In genomic region chr20:4022386-4023350, GRCh38 we compare ENCODE assay signal across 22 cellular contexts. TPM values are rescaled to one million over a fixed set of nuclear protein-coding genes. Genes with fewer than 3 reads are reported as not detected.
DNase-seq lines count a peak whose midpoint lies in the region; ATAC-seq, FAIRE-seq and TF ChIP-seq lines count a peak whose summit lies in the region.
"Had no signal": no experiment of that assay in that cellular context is flagged by ENCODE, and none has a peak within 500 bp of the region (broad histone marks: within the 10 kb centered on the region; RNA-seq: fewer than 3 reads in every experiment).

No MANE protein-coding gene starts in this region.

- H4K20me1 ChIP-seq in GM23338 (replicated peaks; ENCODE audit: insufficient read depth): no peaks in the 10 kb centered on the region
- no peaks in the 10 kb centered on the region for H4K20me1 ChIP-seq in astrocyte (ENCODE audit: insufficient read depth, low read length)

- in situ Hi-C loops in GM13976 (cut with MboI; ENCODE audit: low sequenced_read_pairs, unreplicated experiment): loop anchor here (5.0 kb wide), 1 partner anchor 40 kb away; no protein-coding TSS in a partner anchor

- H3K27me3 Mint-ChIP-seq in GM23338 (ENCODE audit: insufficient read depth, low read depth, poor library complexity) (peaks cover 23% of the 10 kb centered on the region), astrocyte (ENCODE audit: low read depth, unreplicated experiment) (peaks cover 6% of the 10 kb centered on the region)
- peaks cover 26% of the 10 kb centered on the region for H3K27me3 Mint-ChIP-seq in activated T-helper 1 cell treated with anti-CD3 and anti-CD28 coated beads, Interleukin-12 subunit alpha, Interleukin-12 subunit beta, Interleukin-2, Interleukin-4 antibody, amounts not matched to agents 30 ng/mL and 10 ng/mL and 1 ng/mL, durations not matched to agents 14 hours and 24 hours and 36 hours (ENCODE audit: insufficient read depth)
- H3K27me3 Mint-ChIP-seq: stimulated activated naive CD8-positive, alpha-beta T cell treated with anti-CD3 and anti-CD28 coated beads, Interleukin-15, Interleukin-2, amounts not matched to agents 100 ng/mL and 50 ng/mL, for 24 hours had no signal

- no peak overlapping the region for H3K4me3 ChIP-seq in GM23338
- no peak overlapping the region for H3K4me3 ChIP-seq in astrocyte (ENCODE audit: insufficient read depth, low read depth, low read length)
- H3K4me3 ChIP-seq in right atrium auricular region: no peak overlapping the region
- H3K4me3 ChIP-seq in parathyroid adenoma (ENCODE audit: low read depth, low read length): no peak overlapping the region
- H3K4me3 ChIP-seq: pancreas, SJCRH30 had no signal

- peaks cover 30% of the 10 kb centered on the region for H3K9me3 Mint-ChIP-seq in GM23338
- peaks cover 7% of the 10 kb centered on the region for H3K9me3 Mint-ChIP-seq in astrocyte (ENCODE audit: unreplicated experiment)
- H3K9me3 Mint-ChIP-seq in activated T-helper 1 cell treated with anti-CD3 and anti-CD28 coated beads, Interleukin-12 subunit alpha, Interleukin-12 subunit beta, Interleukin-2, Interleukin-4 antibody, amounts not matched to agents 30 ng/mL and 10 ng/mL and 1 ng/mL, durations not matched to agents 14 hours and 24 hours and 36 hours: no peaks in the 10 kb centered on the region
- H3K9me3 Mint-ChIP-seq: effector memory CD8-positive, alpha-beta T cell; stimulated activated naive CD8-positive, alpha-beta T cell treated with anti-CD3 and anti-CD28 coated beads, Interleukin-15, Interleukin-2, amounts not matched to agents 100 ng/mL and 50 ng/mL, for 24 hours had no signal

- no peak for TF ChIP-seq CTCF in GM23338 (conservative IDR thresholded peaks at IDR 0.05; ENCODE audit: low read depth in 2 of 2)
- no peak for TF ChIP-seq CTCF in astrocyte (IDR thresholded peaks at IDR 0.05; ENCODE audit: insufficient read depth, low read depth, low read length)
- TF ChIP-seq CTCF in right atrium auricular region (IDR thresholded peaks at IDR 0.05): no peak
- TF ChIP-seq CTCF in parathyroid adenoma (IDR thresholded peaks at IDR 0.05): no peak
- no peak for TF ChIP-seq CTCF in GM13976 (IDR thresholded peaks at IDR 0.05; ENCODE audit: borderline replicate concordance, control extremely low read depth, extremely low read depth, insufficient read depth, missing control alignments)

- H3K27ac ChIP-seq in GM23338 (ENCODE audit: low read depth) (no peak overlapping the region), astrocyte (ENCODE audit: low read depth, low read length) (no peak overlapping the region), right atrium auricular region (peak overlapping the region; percentile 20 to 26), parathyroid adenoma (no peak overlapping the region)
- H3K27ac ChIP-seq: pancreas, SJCRH30 had no signal

- peak overlapping the region; percentile 6; the same call in 2 of the 3 replicates for H3K4me3 Mint-ChIP-seq in GM23338
- H3K4me3 Mint-ChIP-seq in astrocyte (ENCODE audit: unreplicated experiment): peak overlapping the region; percentile 29
- H3K4me3 Mint-ChIP-seq in activated T-helper 1 cell treated with anti-CD3 and anti-CD28 coated beads, Interleukin-12 subunit alpha, Interleukin-12 subunit beta, Interleukin-2, Interleukin-4 antibody, amounts not matched to agents 30 ng/mL and 10 ng/mL and 1 ng/mL, durations not matched to agents 14 hours and 24 hours and 36 hours: no peak overlapping the region
- H3K4me3 Mint-ChIP-seq: activated naive CD8-positive, alpha-beta T cell treated with anti-CD3 and anti-CD28 coated beads for 36 hours; effector memory CD8-positive, alpha-beta T cell; immature natural killer cell; stimulated activated naive CD8-positive, alpha-beta T cell treated with anti-CD3 and anti-CD28 coated beads, Interleukin-15, Interleukin-2, amounts not matched to agents 100 ng/mL and 50 ng/mL, for 24 hours had no signal

- peak; percentile 68 for ATAC-seq in GM23338
- ATAC-seq: effector memory CD8-positive, alpha-beta T cell; pancreas had no signal

- H3K4me1 Mint-ChIP-seq in GM23338 (peaks cover 41% of the 10 kb centered on the region), astrocyte (ENCODE audit: low read depth, unreplicated experiment) (peaks cover 4% of the 10 kb centered on the region)
- H3K4me1 Mint-ChIP-seq in activated T-helper 1 cell treated with anti-CD3 and anti-CD28 coated beads, Interleukin-12 subunit alpha, Interleukin-12 subunit beta, Interleukin-2, Interleukin-4 antibody, amounts not matched to agents 30 ng/mL and 10 ng/mL and 1 ng/mL, durations not matched to agents 14 hours and 24 hours and 36 hours (ENCODE audit: low read depth): peaks cover 13% of the 10 kb centered on the region

- H3F3A ChIP-seq in GM23338 (replicated peaks; ENCODE audit: low read depth): peaks cover 14% of the 10 kb centered on the region; the same call in 1 of the 2 replicates

- DNase-seq in GM23338 (ENCODE audit: low spot score): peak; percentile 32
- no peak for DNase-seq in astrocyte (ENCODE audit: low read depth)
- DNase-seq in right atrium auricular region (ENCODE audit: low spot score): no peak
- DNase-seq in activated T-helper 1 cell treated with anti-CD3 and anti-CD28 coated beads, Interleukin-12 subunit alpha, Interleukin-12 subunit beta, Interleukin-2, Interleukin-4 antibody, amounts not matched to agents 30 ng/mL and 10 ng/mL and 1 ng/mL, durations not matched to agents 14 hours and 24 hours and 36 hours (ENCODE audit: low spot score): no peak
- DNase-seq in GM13976 (ENCODE audit: low spot score): no peak
- no peak for DNase-seq in DMS153 treated with DMSO at 0.1 percent for 48 hours (lab: John Stamatoyannopoulos, UW; ENCODE audit: unreplicated experiment)
- no peak for DNase-seq in NOMO-1 treated with dmso at 0.1 percent for 144 hours (lab: John Stamatoyannopoulos, UW; ENCODE audit: unreplicated experiment)
- DNase-seq: activated CD4-positive, alpha-beta T cell treated with anti-CD3 and anti-CD28 coated beads for 4 hours; activated naive CD8-positive, alpha-beta T cell treated with anti-CD3 and anti-CD28 coated beads for 36 hours; AML-193; caudate nucleus; effector memory CD8-positive, alpha-beta T cell; foreskin melanocyte; immature natural killer cell; NCI-H1436; NCI-H446 treated with DMSO at 0.1 percent for 48 hours; pancreas; SJCRH30; T1000 had no signal

- H3K4me1 ChIP-seq in GM23338 (ENCODE audit: insufficient read depth) (peaks cover 33% of the 10 kb centered on the region), astrocyte (ENCODE audit: insufficient read depth, low read length) (peaks cover 17% of the 10 kb centered on the region), right atrium auricular region (peaks cover 0 to 20% of the 10 kb centered on the region in 2 donors), parathyroid adenoma (no peaks in the 10 kb centered on the region)

- H3K36me3 Mint-ChIP-seq in GM23338 (ENCODE audit: low read depth) (peaks cover 22% of the 10 kb centered on the region), astrocyte (ENCODE audit: low read depth, unreplicated experiment) (no peaks in the 10 kb centered on the region)
- H3K36me3 Mint-ChIP-seq in activated T-helper 1 cell treated with anti-CD3 and anti-CD28 coated beads, Interleukin-12 subunit alpha, Interleukin-12 subunit beta, Interleukin-2, Interleukin-4 antibody, amounts not matched to agents 30 ng/mL and 10 ng/mL and 1 ng/mL, durations not matched to agents 14 hours and 24 hours and 36 hours (ENCODE audit: low read depth): no peaks in the 10 kb centered on the region
- H3K36me3 Mint-ChIP-seq: activated naive CD8-positive, alpha-beta T cell treated with anti-CD3 and anti-CD28 coated beads for 36 hours; immature natural killer cell had no signal

- peak overlapping the region; percentile 51 for H3K4me2 ChIP-seq in GM23338
- H3K4me2 ChIP-seq in astrocyte (ENCODE audit: low read length): peak overlapping the region; percentile 23
- no peak overlapping the region for H3K4me2 ChIP-seq in parathyroid adenoma (ENCODE audit: low read length)

- H3K27me3 ChIP-seq in GM23338 (ENCODE audit: insufficient read depth): no peaks in the 10 kb centered on the region
- no peaks in the 10 kb centered on the region for H3K27me3 ChIP-seq in astrocyte (ENCODE audit: insufficient read depth, low read length)
- no peaks in the 10 kb centered on the region for H3K27me3 ChIP-seq in right atrium auricular region
- no peaks in the 10 kb centered on the region for H3K27me3 ChIP-seq in parathyroid adenoma (ENCODE audit: control insufficient read depth, insufficient read depth, low read length)
- H3K27me3 ChIP-seq: pancreas, SJCRH30 had no signal

- FAIRE-seq in astrocyte (lab: Jason Lieb, UNC): no peak
- FAIRE-seq: GM18507, pancreas had no signal

- peak overlapping the region; percentile 88 for H2AFZ ChIP-seq in GM23338
- no peak overlapping the region for H2AFZ ChIP-seq in astrocyte (ENCODE audit: low read depth, low read length)
- H2AFZ ChIP-seq in parathyroid adenoma: peak overlapping the region; percentile 33

- no peaks in the 10 kb centered on the region for H3K9me3 ChIP-seq in astrocyte (ENCODE audit: insufficient read depth, low read depth, low read length)
- H3K9me3 ChIP-seq in right atrium auricular region: peaks cover 0 to 8% of the 10 kb centered on the region in 2 donors
- H3K9me3 ChIP-seq in parathyroid adenoma (ENCODE audit: control insufficient read depth, low read length): no peaks in the 10 kb centered on the region
- H3K9me3 ChIP-seq: pancreas, SJCRH30 had no signal

- intact Hi-C loops in activated T-helper 1 cell treated with anti-CD3 and anti-CD28 coated beads, Interleukin-12 subunit alpha, Interleukin-12 subunit beta, Interleukin-2, Interleukin-4 antibody, amounts not matched to agents 30 ng/mL and 10 ng/mL and 1 ng/mL, durations not matched to agents 14 hours and 24 hours and 36 hours (cut with micrococcal nuclease): no loop called here

- H3K79me2 ChIP-seq in GM23338 (replicated peaks; ENCODE audit: insufficient read depth) (no peaks in the 10 kb centered on the region), astrocyte (ENCODE audit: insufficient read depth, low read length) (no peaks in the 10 kb centered on the region), parathyroid adenoma (no peaks in the 10 kb centered on the region)

- H3K27ac Mint-ChIP-seq in GM23338: no peak overlapping the region
- no peak overlapping the region for H3K27ac Mint-ChIP-seq in astrocyte (ENCODE audit: unreplicated experiment)
- H3K27ac Mint-ChIP-seq in activated T-helper 1 cell treated with anti-CD3 and anti-CD28 coated beads, Interleukin-12 subunit alpha, Interleukin-12 subunit beta, Interleukin-2, Interleukin-4 antibody, amounts not matched to agents 30 ng/mL and 10 ng/mL and 1 ng/mL, durations not matched to agents 14 hours and 24 hours and 36 hours: no peak overlapping the region
- H3K27ac Mint-ChIP-seq: activated naive CD8-positive, alpha-beta T cell treated with anti-CD3 and anti-CD28 coated beads for 36 hours; effector memory CD8-positive, alpha-beta T cell; immature natural killer cell; stimulated activated naive CD8-positive, alpha-beta T cell treated with anti-CD3 and anti-CD28 coated beads, Interleukin-15, Interleukin-2, amounts not matched to agents 100 ng/mL and 50 ng/mL, for 24 hours had no signal

- H3K36me3 ChIP-seq in GM23338 (ENCODE audit: insufficient read depth) (no peaks in the 10 kb centered on the region), astrocyte (ENCODE audit: insufficient read depth, low read length) (no peaks in the 10 kb centered on the region), right atrium auricular region (no peaks in the 10 kb centered on the region), parathyroid adenoma (ENCODE audit: control insufficient read depth, insufficient read depth, low read length) (no peaks in the 10 kb centered on the region)
- H3K36me3 ChIP-seq: pancreas, SJCRH30 had no signal

- H3K9ac ChIP-seq in astrocyte (ENCODE audit: low read length) (no peak overlapping the region), parathyroid adenoma (no peak overlapping the region)

- peaks cover 5% of the 10 kb centered on the region; the same call in 1 of the 2 replicates for H3K9me2 ChIP-seq in GM23338 (ENCODE audit: insufficient read depth)

RNA-seq across cellular contexts. Expression of gene RNF24, which starts 7.3 kb away (rescaled TPM):
- total RNA-seq in GM23338 (2014; rRNA removed; shearing (Covaris generic)): 6.9 and 10.0 TPM in 2 replicates
- polyA plus RNA-seq in GM23338 (2016; fragmentation: Nextera tagmentation; extraction: Ambion mirVana): 10.2 and 10.3 TPM in 2 replicates
- total RNA-seq in astrocyte: 17.4 and 19.0 TPM in 2 replicates
- 10 to 100 TPM in 1 of 2 donors, 1 to 10 TPM in 1; 6.5 to 14.9 TPM for total RNA-seq in right atrium auricular region
- 14.7 and 14.8 TPM in 2 replicates for total RNA-seq in activated T-helper 1 cell treated with anti-CD3 and anti-CD28 coated beads, Interleukin-12 subunit alpha, Interleukin-12 subunit beta, Interleukin-2, Interleukin-4 antibody, amounts not matched to agents 30 ng/mL and 10 ng/mL and 1 ng/mL, durations not matched to agents 14 hours and 24 hours and 36 hours

Comparison
In these comparisons a context has a peak if more than half of its experiments do, and no peak if none do; other contexts are left out.
1. H3K27ac ChIP-seq: peak in right atrium auricular region (2 of 2); none in GM23338 (single experiment), astrocyte (single experiment) and parathyroid adenoma (single experiment).